In the genomic region with DNA sequence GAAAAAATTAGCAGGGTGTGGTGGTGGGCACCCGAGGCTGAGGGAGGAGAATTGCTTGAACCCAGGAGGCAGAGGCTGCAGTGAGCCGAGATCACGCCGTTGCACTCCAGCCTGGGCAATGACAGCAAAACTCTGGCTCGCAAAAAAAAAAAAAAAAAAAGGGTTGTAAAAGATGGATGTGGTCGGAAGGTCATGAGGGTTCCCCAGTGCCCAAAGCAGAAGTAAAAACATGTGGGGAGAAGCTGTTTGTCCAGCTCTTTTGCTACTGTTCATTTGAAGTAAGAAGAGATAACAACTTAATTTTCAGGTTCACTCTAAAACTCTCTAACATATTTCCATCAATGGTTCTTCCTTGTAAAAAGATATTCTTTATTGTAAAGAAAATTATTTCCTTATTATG, we compare ENCODE assay signal across 1 cellular context.
TF ChIP-seq lines count a peak whose summit lies in the region.

No MANE protein-coding gene starts in this region.

TF ChIP-seq in HepG2, 621 proteins besides CTCF, POLR2A, EP300 and RAD21:
- no peak for TF ChIP-seq ATRX (CRISPR knock-in tag; IDR thresholded peaks at IDR 0.05; ENCODE audit: borderline replicate concordance)
- no peak for TF ChIP-seq BCL6 (CRISPR knock-in tag; IDR thresholded peaks at IDR 0.05)
- TF ChIP-seq ZNF550 (CRISPR knock-in tag; IDR thresholded peaks at IDR 0.05; ENCODE audit: borderline replicate concordance): no peak
- no peak for TF ChIP-seq MATR3 (CRISPR knock-in tag; IDR thresholded peaks at IDR 0.05)
- no peak for TF ChIP-seq ZBTB38 (CRISPR knock-in tag; IDR thresholded peaks at IDR 0.05)
- TF ChIP-seq, protein P1, sequence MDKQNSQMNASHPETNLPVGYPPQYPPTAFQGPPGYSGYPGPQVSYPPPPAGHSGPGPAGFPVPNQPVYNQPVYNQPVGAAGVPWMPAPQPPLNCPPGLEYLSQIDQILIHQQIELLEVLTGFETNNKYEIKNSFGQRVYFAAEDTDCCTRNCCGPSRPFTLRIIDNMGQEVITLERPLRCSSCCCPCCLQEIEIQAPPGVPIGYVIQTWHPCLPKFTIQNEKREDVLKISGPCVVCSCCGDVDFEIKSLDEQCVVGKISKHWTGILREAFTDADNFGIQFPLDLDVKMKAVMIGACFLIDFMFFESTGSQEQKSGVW (CRISPR knock-in tag; IDR thresholded peaks at IDR 0.05; ENCODE audit: borderline replicate concordance): no peak
- TF ChIP-seq, protein P2, sequence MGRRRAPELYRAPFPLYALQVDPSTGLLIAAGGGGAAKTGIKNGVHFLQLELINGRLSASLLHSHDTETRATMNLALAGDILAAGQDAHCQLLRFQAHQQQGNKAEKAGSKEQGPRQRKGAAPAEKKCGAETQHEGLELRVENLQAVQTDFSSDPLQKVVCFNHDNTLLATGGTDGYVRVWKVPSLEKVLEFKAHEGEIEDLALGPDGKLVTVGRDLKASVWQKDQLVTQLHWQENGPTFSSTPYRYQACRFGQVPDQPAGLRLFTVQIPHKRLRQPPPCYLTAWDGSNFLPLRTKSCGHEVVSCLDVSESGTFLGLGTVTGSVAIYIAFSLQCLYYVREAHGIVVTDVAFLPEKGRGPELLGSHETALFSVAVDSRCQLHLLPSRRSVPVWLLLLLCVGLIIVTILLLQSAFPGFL (CRISPR knock-in tag; IDR thresholded peaks at IDR 0.05): no peak
